ENCODE assay signal across 24 cellular contexts in genomic region chr1:24853656-24854055, GRCh38.
"Had no signal": no experiment of that assay in that cellular context is flagged by ENCODE, and none has a peak within 500 bp of the region (broad histone marks: within the 10 kb centered on the region; RNA-seq: fewer than 3 reads in every experiment).

No MANE protein-coding gene starts in this region.

- H3K4me3 Mint-ChIP-seq: IgD-negative memory B cell had no signal

- H3K9me3 Mint-ChIP-seq: IgD-negative memory B cell had no signal

- H3K4me3 ChIP-seq: K562 had no signal

- DNase-seq: Kasumi-1, MV-4-11, NCI-H1048, NCI-H1105 treated with DMSO at 0.1 percent for 48 hours, NCI-H1417 treated with DMSO at 0.1 percent for 48 hours, NCI-H146, NCI-H1694 treated with DMSO at 0.1 percent for 48 hours, NCI-H1930, NCI-H2081, NCI-H2171, NCI-H226, NCI-H446, NCI-H510A, NCI-H524 treated with DMSO at 0.1 percent for 48 hours, NCI-H69, NCI-H774, SHP77 had no signal

- H3K27me3 Mint-ChIP-seq: IgD-negative memory B cell had no signal

- H3K27ac ChIP-seq: HL-60, KMS-11, RWPE1 had no signal

- H3K36me3 Mint-ChIP-seq: IgD-negative memory B cell had no signal

- ATAC-seq: K562, Panc1, SK-N-SH treated with all-trans-retinoic acid at 6 μM for 48 hours had no signal
